10 cellular contexts compared by ENCODE assay signal in the genomic region with DNA sequence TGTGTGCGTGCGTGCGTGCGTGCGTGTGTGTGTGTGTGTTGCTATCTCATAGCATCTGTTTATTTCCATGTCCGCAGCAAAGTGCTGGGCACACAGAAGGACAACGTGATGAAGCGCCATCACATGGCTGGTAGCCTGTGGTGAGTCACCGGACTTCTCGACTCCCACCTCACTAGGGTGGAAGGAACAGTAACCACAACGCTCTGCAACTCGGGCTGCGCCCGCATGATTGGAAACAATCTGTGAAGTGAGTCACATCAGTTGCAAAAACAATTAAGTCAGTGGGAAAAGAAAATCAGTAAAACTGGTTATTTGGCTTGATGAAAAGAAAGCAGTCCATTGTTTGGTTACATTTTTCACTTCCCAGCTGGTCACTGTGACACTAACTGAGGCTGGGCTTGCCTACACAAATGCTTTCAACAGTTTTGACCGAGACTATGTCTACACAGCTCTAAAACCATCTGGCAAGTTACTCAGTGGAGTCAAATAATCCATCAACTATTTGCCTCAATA.
DNase-seq lines count a peak whose midpoint lies in the region; ATAC-seq and TF ChIP-seq lines count a peak whose summit lies in the region.
"Had no signal": no experiment of that assay in that cellular context is flagged by ENCODE, and none has a peak within 500 bp of the region (broad histone marks: within the 10 kb centered on the region; RNA-seq: fewer than 3 reads in every experiment).

No MANE protein-coding gene starts in this region.

- TF ChIP-seq CTCF in fibroblast of lung (conservative IDR thresholded peaks at IDR 0.05 in 1 of 2, IDR thresholded peaks at IDR 0.05 in 1 of 2; ENCODE audit: low read depth in 1 of 2, low read length in 2 of 2) (no peak), omental fat pad (IDR thresholded peaks at IDR 0.05) (no peak)

- peak overlapping the region; percentile 17 for H3K27ac ChIP-seq in fibroblast of lung (ENCODE audit: insufficient read depth, low read length)

- H4K20me1 ChIP-seq in fibroblast of lung (ENCODE audit: control insufficient read depth, extremely low read depth, insufficient read depth, low read length) = no peaks in the 10 kb centered on the region

- ATAC-seq in omental fat pad (ENCODE audit: low FRiP score) = peak; percentile 44
- no peak for ATAC-seq in GM18868 (IDR thresholded peaks at IDR 0.05; ENCODE audit: unreplicated experiment)
- ATAC-seq in HG02885 (IDR thresholded peaks at IDR 0.05; ENCODE audit: poor library complexity, unreplicated experiment) = no peak
- ATAC-seq in GM21367 (IDR thresholded peaks at IDR 0.05; ENCODE audit: unreplicated experiment) = no peak

- H3K36me3 ChIP-seq in fibroblast of lung (ENCODE audit: control insufficient read depth, insufficient read depth, low read length) = no peaks in the 10 kb centered on the region

- H3K9me3 ChIP-seq in fibroblast of lung (ENCODE audit: control insufficient read depth, insufficient read depth, low read depth, low read length) = no peaks in the 10 kb centered on the region

- no peaks in the 10 kb centered on the region for H3K79me2 ChIP-seq in fibroblast of lung (ENCODE audit: control insufficient read depth, insufficient read depth, low read length)

- H3K4me1 ChIP-seq in fibroblast of lung (ENCODE audit: control insufficient read depth, extremely low read depth, insufficient read depth, low read length) = no peaks in the 10 kb centered on the region

- DNase-seq in EL = peak; percentile 8
- DNase-seq in OCI-M1 (lab: John Stamatoyannopoulos, UW) = peak; percentile 79
- DNase-seq in fibroblast of lung (ENCODE audit: low read depth in 2 of 2) = peak; percentile 93 to 100
- DNase-seq in omental fat pad (ENCODE audit: low spot score) = no peak
- no peak for DNase-seq in stimulated activated naive CD4-positive, alpha-beta T cell (lab: John Stamatoyannopoulos, UW)
- DNase-seq: DND-41, HCEC 1CT had no signal

- no peak overlapping the region for H2AFZ ChIP-seq in fibroblast of lung (ENCODE audit: low read length)

- H3K9ac ChIP-seq in fibroblast of lung (ENCODE audit: insufficient read depth, low read length) = no peak overlapping the region

- H3K4me3 ChIP-seq in fibroblast of lung (replicated peaks in 1 of 4; ENCODE audit: control extremely low read depth in 1 of 4, insufficient read depth in 1 of 4, low read depth in 3 of 4, low read length in 4 of 4) = no peak overlapping the region

- H3K27me3 ChIP-seq in fibroblast of lung (ENCODE audit: control insufficient read depth, insufficient read depth, low read length) = no peaks in the 10 kb centered on the region

- H3K4me2 ChIP-seq in fibroblast of lung (ENCODE audit: extremely low read depth, insufficient read depth, low read length) = no peak overlapping the region

Comparison
In these comparisons a context has a peak if more than half of its experiments do, and no peak if none do; other contexts are left out.
1. DNase-seq: peak in EL (single experiment), OCI-M1 (single experiment) and fibroblast of lung (2 of 2); none in omental fat pad (single experiment) and stimulated activated naive CD4-positive, alpha-beta T cell (0 of 6).